15 cellular contexts compared by ENCODE assay signal in the genomic region with DNA sequence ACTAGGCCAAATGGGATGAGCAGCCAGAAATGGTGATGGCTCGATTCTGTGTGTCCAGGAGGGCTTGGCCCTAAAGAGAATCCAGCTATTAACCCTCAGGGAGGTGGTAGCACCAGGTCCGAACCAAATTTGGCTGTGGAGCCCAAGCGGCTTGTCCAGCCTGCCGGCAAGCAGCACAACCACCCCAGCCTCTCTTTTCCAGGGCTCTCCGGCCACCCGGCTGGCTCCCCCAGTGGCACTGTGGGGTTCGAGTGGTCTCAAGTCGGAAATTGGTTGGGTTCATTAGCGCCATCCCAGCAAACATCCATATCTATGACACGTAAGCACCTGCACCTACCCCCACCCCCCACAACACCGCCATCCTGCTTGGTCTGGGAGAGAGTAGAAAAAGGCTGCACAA. TPM values are rescaled to one million over a fixed set of nuclear protein-coding genes. Genes with fewer than 3 reads are reported as not detected.
DNase-seq lines count a peak whose midpoint lies in the region; ATAC-seq, FAIRE-seq and TF ChIP-seq lines count a peak whose summit lies in the region.
"Had no signal": no experiment of that assay in that cellular context is flagged by ENCODE, and none has a peak within 500 bp of the region (broad histone marks: within the 10 kb centered on the region; RNA-seq: fewer than 3 reads in every experiment).

No MANE protein-coding gene starts in this region.

- no peak overlapping the region for H3K4me3 ChIP-seq in adrenal gland
- no peak overlapping the region for H3K4me3 ChIP-seq in gastroesophageal sphincter
- H3K4me3 ChIP-seq in stomach smooth muscle (ENCODE audit: low read length in 2 of 2), result no peak overlapping the region
- H3K4me3 ChIP-seq in body of pancreas, result no peak overlapping the region

- FAIRE-seq in D721Med (lab: Jason Lieb, UNC), result no peak
- FAIRE-seq: GM19239 had no signal

- H2BK5ac ChIP-seq in H9 (ENCODE audit: insufficient read length, low read length), result no peak overlapping the region

- no peaks in the 10 kb centered on the region for H4K20me1 ChIP-seq in H9 (ENCODE audit: control insufficient read depth, insufficient read depth, insufficient read length)

- no peak overlapping the region for H3K23ac ChIP-seq in H9 (ENCODE audit: insufficient read length, low read depth, low read length)

- intact Hi-C loops in adrenal gland (cut with DNase I) (loop anchor here in 1 of 2 donors (5.0 kb wide), 1 partner anchor 175 kb away; no protein-coding TSS in a partner anchor), body of pancreas (cut with DNase I) (no loop called here)

- H4K8ac ChIP-seq in H9 (replicated peaks; ENCODE audit: insufficient read length, low read depth, low read length), result no peak overlapping the region

- ATAC-seq in gastroesophageal sphincter (no peak), body of pancreas (no peak)
- ATAC-seq: HCT116 had no signal

- no peak for TF ChIP-seq EP300 in gastroesophageal sphincter (IDR thresholded peaks at IDR 0.05)

- H2BK120ac ChIP-seq in H9 (ENCODE audit: low read depth, low read length, poor library complexity, severe bottlenecking), result no peak overlapping the region

- no peak overlapping the region for H2BK20ac ChIP-seq in H9 (ENCODE audit: low read depth, low read length, poor library complexity, severe bottlenecking)

- peaks cover 0 to 7% of the 10 kb centered on the region in 2 experiments; a peak in 2 of 4 replicates for H3K4me1 Mint-ChIP-seq in H9

- no peak overlapping the region for H4K91ac ChIP-seq in H9 (ENCODE audit: insufficient read length, low read depth, low read length)

- DNase-seq in H9 (peak; percentile 23), adrenal gland (peak in 1 of 7 donors; percentile 37), D721Med (ENCODE audit: insufficient read length, low spot score) (no peak), body of pancreas (no peak), kidney tubule cell (ENCODE audit: low spot score) (no peak)
- DNase-seq in activated CD8-positive, alpha-beta memory T cell treated with anti-CD3 and anti-CD28 coated beads, Interleukin-2, amount 50 U/mL, for 48 hours, result no peak
- DNase-seq: CD4-positive, alpha-beta T cell; GDM1; NCI-H1436; NCI-H2029 treated with DMSO at 0.1 percent for 48 hours had no signal

- H3K23me2 ChIP-seq in H9 (ENCODE audit: insufficient read length, low read depth, low read length, poor library complexity, severe bottlenecking), result no peaks in the 10 kb centered on the region

- H3K56ac ChIP-seq in H9 (ENCODE audit: insufficient read length, low read depth, low read length), result no peak overlapping the region

- H2BK12ac ChIP-seq in H9 (ENCODE audit: insufficient read length, low read depth, low read length), result no peak overlapping the region

- no peak overlapping the region for H3K4ac ChIP-seq in H9 (ENCODE audit: low read depth, low read length)

- H3T11ph ChIP-seq in H9 (ENCODE audit: low read length), result no peak overlapping the region

- no peaks in the 10 kb centered on the region; the same call in 1 of the 2 replicates for H3K79me2 ChIP-seq in H9 (ENCODE audit: insufficient read depth, low read length)

- H3K36me3 ChIP-seq in adrenal gland (replicated peaks in 1 of 2) (peaks cover 0 to 67% of the 10 kb centered on the region in 2 donors), gastroesophageal sphincter (peaks cover 0 to 79% of the 10 kb centered on the region in 2 donors), stomach smooth muscle (ENCODE audit: control insufficient read depth in 2 of 2, insufficient read depth in 2 of 2, low read length in 2 of 2) (peaks cover 37 to 42% of the 10 kb centered on the region in 2 donors), body of pancreas (replicated peaks in 1 of 2; ENCODE audit: insufficient read depth in 1 of 2, low read depth in 2 of 2) (peaks cover 20 to 35% of the 10 kb centered on the region in 2 donors)

- H3K27ac Mint-ChIP-seq in H9, result no peak overlapping the region
- H3K27ac Mint-ChIP-seq: B cell; CD4-positive, alpha-beta T cell had no signal

- no peaks in the 10 kb centered on the region for H3K9me3 Mint-ChIP-seq in H9
- H3K9me3 Mint-ChIP-seq: CD4-positive, alpha-beta T cell had no signal

- H2AK5ac ChIP-seq in H9 (ENCODE audit: insufficient read length, low read length), result no peak overlapping the region

- no peaks in the 10 kb centered on the region for H3K4me1 ChIP-seq in H9 (ENCODE audit: insufficient read depth, low read length)
- peaks cover 32 to 58% of the 10 kb centered on the region in 2 donors for H3K4me1 ChIP-seq in adrenal gland (replicated peaks in 1 of 2)
- H3K4me1 ChIP-seq in gastroesophageal sphincter, result peaks cover 8 to 76% (median 36%) of the 10 kb centered on the region in 3 donors
- peaks cover 46% of the 10 kb centered on the region for H3K4me1 ChIP-seq in stomach smooth muscle (ENCODE audit: control insufficient read depth, insufficient read depth, low read length)
- H3K4me1 ChIP-seq in body of pancreas, result peaks cover 13% of the 10 kb centered on the region

- TF ChIP-seq POLR2A in adrenal gland (IDR thresholded peaks at IDR 0.05) (no peak), gastroesophageal sphincter (IDR thresholded peaks at IDR 0.05) (no peak), body of pancreas (IDR thresholded peaks at IDR 0.05) (no peak)

- H3K27me3 ChIP-seq in H9 (ENCODE audit: insufficient read depth, low read length), result no peaks in the 10 kb centered on the region
- H3K27me3 ChIP-seq in adrenal gland, result no peaks in the 10 kb centered on the region
- no peaks in the 10 kb centered on the region for H3K27me3 ChIP-seq in gastroesophageal sphincter
- H3K27me3 ChIP-seq in stomach smooth muscle (ENCODE audit: control insufficient read depth in 1 of 2, insufficient read depth in 2 of 2, low read length in 2 of 2), result no peaks in the 10 kb centered on the region
- no peaks in the 10 kb centered on the region for H3K27me3 ChIP-seq in body of pancreas

- WGBS in H9 (ENCODE audit: extremely low coverage, insufficient read length, low lambda C conversion rate), result no CpG with 5 or more reads among the region's 11 CpGs
- WGBS in adrenal gland, 4 donors, result 74 to 85% (median 84%) methylated on average over 5 to 11 of the region's 11 CpGs
- WGBS in gastroesophageal sphincter (ENCODE audit: low coverage in 1 of 2), 2 donors, result 33 to 60% methylated on average over 1 of the region's 11 CpGs
- 82 to 95% methylated on average over 8 to 11 of the region's 11 CpGs for WGBS in body of pancreas, 2 donors

- no peak overlapping the region for H2BK15ac ChIP-seq in H9 (ENCODE audit: low read depth, low read length)

- no peak overlapping the region for H3K14ac ChIP-seq in H9 (ENCODE audit: insufficient read depth, low read length)

- TF ChIP-seq CTCF in H9 (conservative IDR thresholded peaks at IDR 0.05), result no peak
- no peak for TF ChIP-seq CTCF in adrenal gland (IDR thresholded peaks at IDR 0.05)
- no peak for TF ChIP-seq CTCF in gastroesophageal sphincter (IDR thresholded peaks at IDR 0.05)
- TF ChIP-seq CTCF in D721Med (IDR thresholded peaks at IDR 0.05; ENCODE audit: insufficient read depth, missing control alignments), result no peak
- TF ChIP-seq CTCF in body of pancreas (IDR thresholded peaks at IDR 0.05), result no peak

- H3K4me3 Mint-ChIP-seq in H9, result no peak overlapping the region
- H3K4me3 Mint-ChIP-seq: B cell; CD4-positive, alpha-beta T cell had no signal

- H3K4me2 ChIP-seq in H9 (ENCODE audit: insufficient read depth, insufficient read length, low read length), result no peak overlapping the region

- H3K9me3 ChIP-seq in H9 (ENCODE audit: control insufficient read depth, low read depth, low read length) (no peaks in the 10 kb centered on the region), adrenal gland (replicated peaks in 1 of 3) (no peaks in the 10 kb centered on the region), gastroesophageal sphincter (no peaks in the 10 kb centered on the region), stomach smooth muscle (ENCODE audit: control insufficient read depth in 2 of 2, low read length in 2 of 2) (no peaks in the 10 kb centered on the region), body of pancreas (no peaks in the 10 kb centered on the region)

- H2AFZ ChIP-seq in H9 (ENCODE audit: low read length), result no peak overlapping the region

- no peak overlapping the region for H3K18ac ChIP-seq in H9 (ENCODE audit: insufficient read length, low read depth, low read length)

- no peaks in the 10 kb centered on the region for H3K79me1 ChIP-seq in H9 (ENCODE audit: insufficient read depth, low read depth, low read length, poor library complexity, severe bottlenecking)

- H4K5ac ChIP-seq in H9 (ENCODE audit: insufficient read length, low read depth, low read length), result no peak overlapping the region

- H3K27me3 Mint-ChIP-seq in H9 (ENCODE audit: low read depth), result no peaks in the 10 kb centered on the region
- H3K27me3 Mint-ChIP-seq: B cell; CD4-positive, alpha-beta T cell had no signal

- H3K9ac ChIP-seq in H9 (ENCODE audit: extremely low read depth, insufficient read length, low read length) (no peak overlapping the region), stomach smooth muscle (ENCODE audit: low read length in 2 of 2) (no peak overlapping the region)

- H3K36me3 Mint-ChIP-seq in H9 (ENCODE audit: insufficient read depth in 1 of 3, low read depth in 3 of 3), result peaks cover 61 to 88% (median 77%) of the 10 kb centered on the region in 3 experiments

- H3K27ac ChIP-seq in H9 (ENCODE audit: insufficient read length, low read depth, low read length) (no peak overlapping the region), adrenal gland (peak overlapping the region in 4 of 5 donors; percentile 33 to 71 (median 58)), gastroesophageal sphincter (peak overlapping the region in 3 of 4 donors; percentile 30 to 88 (median 85)), stomach smooth muscle (ENCODE audit: low read length) (peak overlapping the region; percentile 31), body of pancreas (no peak overlapping the region)

RNA-seq across cellular contexts. Expression of gene PLCD3, which starts 35.4 kb away (rescaled TPM):
- 41.6 and 48.5 TPM in 2 replicates for total RNA-seq in H9 (2021)
- total RNA-seq in adrenal gland, result 100 to 1,000 TPM in 5 of 8 donors, 10 to 100 TPM in 3; 48.6 to 246 (median 149) TPM
- polyA plus RNA-seq in adrenal gland, result 10 to 100 TPM; 33.2 to 68.1 (median 36.4) TPM
- total RNA-seq in gastroesophageal sphincter, result 100 to 1,000 TPM in 2 of 4 donors, 10 to 100 TPM in 2; 50.4 to 147 (median 81.8) TPM
- 10 to 100 TPM in 1 of 2 donors, 1 to 10 TPM in 1; 5.4 to 23.4 TPM for total RNA-seq in body of pancreas

RNA-seq across cellular contexts. Expression of gene NMT1, which starts 35.8 kb away (rescaled TPM):
- total RNA-seq in H9 (2021), result 150 and 151 TPM in 2 replicates
- 100 to 1,000 TPM in 6 of 8 donors, 10 to 100 TPM in 2; 85.9 to 174 (median 136) TPM for total RNA-seq in adrenal gland
- 100 to 1,000 TPM; 119 to 170 (median 163) TPM for polyA plus RNA-seq in adrenal gland
- total RNA-seq in gastroesophageal sphincter, result 100 to 1,000 TPM in 1 of 4 donors, 10 to 100 TPM in 3; 63.5 to 129 (median 69.1) TPM
- 10 to 100 TPM; 26.5 to 33.9 TPM for total RNA-seq in body of pancreas

RNA-seq across cellular contexts. Expression of gene ACBD4, which starts 38.6 kb away (rescaled TPM):
- total RNA-seq in H9 (2021) (9.7 and 10.5 TPM in 2 replicates), adrenal gland (10 to 100 TPM; 13.1 to 30.6 (median 23.6) TPM), gastroesophageal sphincter (10 to 100 TPM; 15.0 to 28.8 (median 23.5) TPM), body of pancreas (10 to 100 TPM; 20.8 to 21.1 TPM)
- polyA plus RNA-seq in adrenal gland, result 10 to 100 TPM in 2 of 3 donors, 1 to 10 TPM in 1; 7.9 to 71.3 (median 44.5) TPM

RNA-seq across cellular contexts. Expression of gene DCAKD, which starts 45.5 kb away (rescaled TPM):
- total RNA-seq in H9 (2021) (48.3 and 53.2 TPM in 2 replicates), adrenal gland (100 to 1,000 TPM in 2 of 8 donors, 10 to 100 TPM in 6; 53.1 to 115 (median 74.6) TPM), gastroesophageal sphincter (10 to 100 TPM; 50.3 to 68.2 (median 58.0) TPM), body of pancreas (10 to 100 TPM; 19.8 to 20.8 TPM)
- 10 to 100 TPM; 34.9 to 40.6 (median 35.2) TPM for polyA plus RNA-seq in adrenal gland

RNA-seq across cellular contexts. Expression of gene HEXIM1, which starts 51.3 kb away (rescaled TPM):
- 32.4 and 33.0 TPM in 2 replicates for total RNA-seq in H9 (2021)
- 100 to 1,000 TPM in 1 of 8 donors, 10 to 100 TPM in 7; 25.1 to 159 (median 46.8) TPM for total RNA-seq in adrenal gland
- 10 to 100 TPM; 23.3 to 26.0 (median 24.4) TPM for polyA plus RNA-seq in adrenal gland
- 10 to 100 TPM; 48.3 to 56.3 (median 53.8) TPM for total RNA-seq in gastroesophageal sphincter
- total RNA-seq in body of pancreas, result 10 to 100 TPM; 13.8 to 15.3 TPM

Comparison
In these comparisons a context has a peak if more than half of its experiments do, and no peak if none do; other contexts are left out.
1. H3K27ac ChIP-seq: peak in adrenal gland (4 of 5), gastroesophageal sphincter (3 of 4) and stomach smooth muscle (single experiment); none in H9 (single experiment) and body of pancreas (0 of 4).